In genomic region chr17:43211480-43212402, GRCh38 we compare ENCODE assay signal across 1 cellular context.
TF ChIP-seq lines count a peak whose summit lies in the region.

Gene TMEM106A (plus strand): TSS chr17:43211875. CDS start chr17:43213042, 1,167 bp downstream.

TF ChIP-seq in HepG2, 621 proteins besides CTCF, POLR2A, EP300 and RAD21 (continued from another document and continues in another):
- TF ChIP-seq ZNF746 (CRISPR knock-in tag; IDR thresholded peaks at IDR 0.05) (peak; percentile 36; the same call in 1 of the 2 replicates), STAT5B (CRISPR knock-in tag; IDR thresholded peaks at IDR 0.05) (no peak), SMARCE1 (IDR thresholded peaks at IDR 0.05; ENCODE audit: borderline replicate concordance) (no peak), GATA4 (IDR thresholded peaks at IDR 0.05; ENCODE audit: borderline replicate concordance, low read depth) (0 out of 2 replicates have a peak, but pooled peaks have one; percentile 39), RXRB (CRISPR knock-in tag; IDR thresholded peaks at IDR 0.05; ENCODE audit: borderline replicate concordance) (no peak; the same call in 1 of the 2 replicates), SCMH1 (CRISPR knock-in tag; IDR thresholded peaks at IDR 0.05; ENCODE audit: borderline replicate concordance) (no peak), THAP9 (CRISPR knock-in tag; IDR thresholded peaks at IDR 0.05; ENCODE audit: borderline replicate concordance) (peak; percentile 61; the same call in 1 of the 2 replicates), ARNT2 (CRISPR knock-in tag; IDR thresholded peaks at IDR 0.05; ENCODE audit: low read depth) (peak; percentile 68), SOX5 (CRISPR knock-in tag; IDR thresholded peaks at IDR 0.05; ENCODE audit: borderline replicate concordance) (no peak), NFE2L1 (CRISPR knock-in tag; IDR thresholded peaks at IDR 0.05; ENCODE audit: borderline replicate concordance) (no peak), SIN3A (IDR thresholded peaks at IDR 0.05; ENCODE audit: borderline replicate concordance, low read depth, low read length) (peak; percentile 90), MEIS2 (CRISPR knock-in tag; IDR thresholded peaks at IDR 0.05) (no peak), HNRNPUL1 (IDR thresholded peaks at IDR 0.05; ENCODE audit: low read depth, low read length) (no peak), ISX (CRISPR knock-in tag; conservative IDR thresholded peaks at IDR 0.05) (no peak), KAT2B (IDR thresholded peaks at IDR 0.05; ENCODE audit: borderline replicate concordance, low read depth, low read length) (no peak), ZSCAN9 (CRISPR knock-in tag; IDR thresholded peaks at IDR 0.05; ENCODE audit: borderline replicate concordance) (no peak; the same call in 1 of the 2 replicates), MAX (IDR thresholded peaks at IDR 0.05) (no peak; the same call in 1 of the 2 replicates), BATF2 (CRISPR knock-in tag; IDR thresholded peaks at IDR 0.05) (no peak), PITX1 (CRISPR knock-in tag; IDR thresholded peaks at IDR 0.05) (peak; percentile 49; the same call in 1 of the 2 replicates), NFKBIZ (CRISPR knock-in tag; IDR thresholded peaks at IDR 0.05) (no peak), KLF9 (CRISPR knock-in tag; IDR thresholded peaks at IDR 0.05; ENCODE audit: low read depth) (no peak), PRDM15 (CRISPR knock-in tag; IDR thresholded peaks at IDR 0.05) (no peak), ZFP36L1 (CRISPR knock-in tag; IDR thresholded peaks at IDR 0.05) (no peak), REXO4 (CRISPR knock-in tag; IDR thresholded peaks at IDR 0.05; ENCODE audit: borderline replicate concordance) (no peak), HBP1 (CRISPR knock-in tag; IDR thresholded peaks at IDR 0.05; ENCODE audit: low read depth) (peak; percentile 52; the same call in 1 of the 2 replicates), SMC3 (IDR thresholded peaks at IDR 0.05; ENCODE audit: low read length) (peak; percentile 9; the same call in 1 of the 2 replicates), ZFP36L2 (CRISPR knock-in tag; IDR thresholded peaks at IDR 0.05) (no peak), KLF6 (CRISPR knock-in tag; IDR thresholded peaks at IDR 0.05) (no peak), ZNF703 (CRISPR knock-in tag; IDR thresholded peaks at IDR 0.05; ENCODE audit: borderline replicate concordance) (no peak), ZXDC (CRISPR knock-in tag; IDR thresholded peaks at IDR 0.05) (no peak), JUND (CRISPR knock-in tag; IDR thresholded peaks at IDR 0.05) (no peak), KDM5A (IDR thresholded peaks at IDR 0.05; ENCODE audit: borderline replicate concordance, low read length) (no peak), PAF1 (CRISPR knock-in tag; IDR thresholded peaks at IDR 0.05) (0 out of 2 replicates have a peak, but pooled peaks have one; percentile 13), HIVEP1 (CRISPR knock-in tag; IDR thresholded peaks at IDR 0.05) (peak; percentile 61)
- TF ChIP-seq, protein P1, sequence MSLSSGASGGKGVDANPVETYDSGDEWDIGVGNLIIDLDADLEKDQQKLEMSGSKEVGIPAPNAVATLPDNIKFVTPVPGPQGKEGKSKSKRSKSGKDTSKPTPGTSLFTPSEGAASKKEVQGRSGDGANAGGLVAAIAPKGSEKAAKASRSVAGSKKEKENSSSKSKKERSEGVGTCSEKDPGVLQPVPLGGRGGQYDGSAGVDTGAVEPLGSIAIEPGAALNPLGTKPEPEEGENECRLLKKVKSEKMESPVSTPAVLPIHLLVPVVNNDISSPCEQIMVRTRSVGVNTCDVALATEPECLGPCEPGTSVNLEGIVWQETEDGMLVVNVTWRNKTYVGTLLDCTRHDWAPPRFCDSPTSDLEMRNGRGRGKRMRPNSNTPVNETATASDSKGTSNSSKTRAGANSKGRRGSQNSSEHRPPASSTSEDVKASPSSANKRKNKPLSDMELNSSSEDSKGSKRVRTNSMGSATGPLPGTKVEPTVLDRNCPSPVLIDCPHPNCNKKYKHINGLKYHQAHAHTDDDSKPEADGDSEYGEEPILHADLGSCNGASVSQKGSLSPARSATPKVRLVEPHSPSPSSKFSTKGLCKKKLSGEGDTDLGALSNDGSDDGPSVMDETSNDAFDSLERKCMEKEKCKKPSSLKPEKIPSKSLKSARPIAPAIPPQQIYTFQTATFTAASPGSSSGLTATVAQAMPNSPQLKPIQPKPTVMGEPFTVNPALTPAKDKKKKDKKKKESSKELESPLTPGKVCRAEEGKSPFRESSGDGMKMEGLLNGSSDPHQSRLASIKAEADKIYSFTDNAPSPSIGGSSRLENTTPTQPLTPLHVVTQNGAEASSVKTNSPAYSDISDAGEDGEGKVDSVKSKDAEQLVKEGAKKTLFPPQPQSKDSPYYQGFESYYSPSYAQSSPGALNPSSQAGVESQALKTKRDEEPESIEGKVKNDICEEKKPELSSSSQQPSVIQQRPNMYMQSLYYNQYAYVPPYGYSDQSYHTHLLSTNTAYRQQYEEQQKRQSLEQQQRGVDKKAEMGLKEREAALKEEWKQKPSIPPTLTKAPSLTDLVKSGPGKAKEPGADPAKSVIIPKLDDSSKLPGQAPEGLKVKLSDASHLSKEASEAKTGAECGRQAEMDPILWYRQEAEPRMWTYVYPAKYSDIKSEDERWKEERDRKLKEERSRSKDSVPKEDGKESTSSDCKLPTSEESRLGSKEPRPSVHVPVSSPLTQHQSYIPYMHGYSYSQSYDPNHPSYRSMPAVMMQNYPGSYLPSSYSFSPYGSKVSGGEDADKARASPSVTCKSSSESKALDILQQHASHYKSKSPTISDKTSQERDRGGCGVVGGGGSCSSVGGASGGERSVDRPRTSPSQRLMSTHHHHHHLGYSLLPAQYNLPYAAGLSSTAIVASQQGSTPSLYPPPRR (CRISPR knock-in tag; IDR thresholded peaks at IDR 0.05; ENCODE audit: borderline replicate concordance): no peak
- TF ChIP-seq, protein P2, sequence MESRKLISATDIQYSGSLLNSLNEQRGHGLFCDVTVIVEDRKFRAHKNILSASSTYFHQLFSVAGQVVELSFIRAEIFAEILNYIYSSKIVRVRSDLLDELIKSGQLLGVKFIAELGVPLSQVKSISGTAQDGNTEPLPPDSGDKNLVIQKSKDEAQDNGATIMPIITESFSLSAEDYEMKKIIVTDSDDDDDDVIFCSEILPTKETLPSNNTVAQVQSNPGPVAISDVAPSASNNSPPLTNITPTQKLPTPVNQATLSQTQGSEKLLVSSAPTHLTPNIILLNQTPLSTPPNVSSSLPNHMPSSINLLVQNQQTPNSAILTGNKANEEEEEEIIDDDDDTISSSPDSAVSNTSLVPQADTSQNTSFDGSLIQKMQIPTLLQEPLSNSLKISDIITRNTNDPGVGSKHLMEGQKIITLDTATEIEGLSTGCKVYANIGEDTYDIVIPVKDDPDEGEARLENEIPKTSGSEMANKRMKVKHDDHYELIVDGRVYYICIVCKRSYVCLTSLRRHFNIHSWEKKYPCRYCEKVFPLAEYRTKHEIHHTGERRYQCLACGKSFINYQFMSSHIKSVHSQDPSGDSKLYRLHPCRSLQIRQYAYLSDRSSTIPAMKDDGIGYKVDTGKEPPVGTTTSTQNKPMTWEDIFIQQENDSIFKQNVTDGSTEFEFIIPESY (CRISPR knock-in tag; IDR thresholded peaks at IDR 0.05): no peak
- TF ChIP-seq, protein P3, sequence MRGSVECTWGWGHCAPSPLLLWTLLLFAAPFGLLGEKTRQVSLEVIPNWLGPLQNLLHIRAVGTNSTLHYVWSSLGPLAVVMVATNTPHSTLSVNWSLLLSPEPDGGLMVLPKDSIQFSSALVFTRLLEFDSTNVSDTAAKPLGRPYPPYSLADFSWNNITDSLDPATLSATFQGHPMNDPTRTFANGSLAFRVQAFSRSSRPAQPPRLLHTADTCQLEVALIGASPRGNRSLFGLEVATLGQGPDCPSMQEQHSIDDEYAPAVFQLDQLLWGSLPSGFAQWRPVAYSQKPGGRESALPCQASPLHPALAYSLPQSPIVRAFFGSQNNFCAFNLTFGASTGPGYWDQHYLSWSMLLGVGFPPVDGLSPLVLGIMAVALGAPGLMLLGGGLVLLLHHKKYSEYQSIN (CRISPR knock-in tag; IDR thresholded peaks at IDR 0.05; ENCODE audit: borderline replicate concordance): no peak
- TF ChIP-seq, protein P4, sequence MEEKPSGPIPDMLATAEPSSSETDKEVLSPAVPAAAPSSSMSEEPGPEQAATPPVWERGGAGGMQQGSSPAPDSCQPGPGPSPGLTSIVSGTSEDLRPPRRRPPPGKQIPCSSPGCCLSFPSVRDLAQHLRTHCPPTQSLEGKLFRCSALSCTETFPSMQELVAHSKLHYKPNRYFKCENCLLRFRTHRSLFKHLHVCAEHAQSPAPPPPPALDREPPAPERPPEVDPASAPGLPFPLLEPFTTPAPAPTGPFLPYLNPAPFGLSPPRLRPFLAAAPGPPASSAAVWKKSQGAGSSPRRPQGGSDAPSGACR (CRISPR knock-in tag; IDR thresholded peaks at IDR 0.05): no peak
